8 cellular contexts compared by ENCODE assay signal in genomic region chr1:193104906-193105820, GRCh38. TPM values are rescaled to one million over a fixed set of nuclear protein-coding genes. Genes with fewer than 3 reads are reported as not detected.
DNase-seq lines count a peak whose midpoint lies in the region; ATAC-seq, FAIRE-seq and TF ChIP-seq lines count a peak whose summit lies in the region.

GLRX2 (minus strand) TSS chr1:193105414; CDS start chr1:193105382, 32 bp downstream.

- FAIRE-seq in urothelium cell line (lab: Jason Lieb, UNC): no peak

- in situ Hi-C loops in GM13977 (cut with MboI; ENCODE audit: low pct_unique_long_range_greater_than_20kb, low sequenced_read_pairs, unreplicated experiment): no loop called here

- under 1% methylated on average over 65 of the region's 73 CpGs for WGBS in prostate gland

- ATAC-seq in HG02759 (IDR thresholded peaks at IDR 0.05; ENCODE audit: unreplicated experiment): peak; percentile 93

- DNase-seq in GM13977 (ENCODE audit: low spot score): peak; percentile 95
- DNase-seq in NCI-H128 (lab: John Stamatoyannopoulos, UW; ENCODE audit: unreplicated experiment): peak; percentile 80
- DNase-seq in amniotic stem cell (lab: John Stamatoyannopoulos, UW): peak; percentile 82
- peak; percentile 89 for DNase-seq in left ventricle myocardium inferior
- DNase-seq in prostate gland (ENCODE audit: low spot score): peak; percentile 88
- peak; percentile 69 for DNase-seq in urothelium cell line (ENCODE audit: low spot score)

- H3K4me1 ChIP-seq in left ventricle myocardium inferior (peaks cover 35% of the 10 kb centered on the region), prostate gland (replicated peaks) (no peaks in the 10 kb centered on the region)

- intact Hi-C loops in T-helper 1 cell treated with Interleukin-12 subunit alpha and Interleukin-12 subunit beta and Interleukin-4 antibody, amounts not matched to agents 30 ng/mL and 1 ng/mL, for 36 hours (cut with micrococcal nuclease): loop anchor here (1.0 to 5.0 kb wide), 4 partner anchors 17 to 296 kb away; partner anchors contain the start of genes CDC73, RGS2, RO60 and UCHL5
- intact Hi-C loops in left ventricle myocardium inferior (cut with micrococcal nuclease): no loop called here
- intact Hi-C loops in prostate gland (cut with DNase I): loop anchor here (1.0 to 10.0 kb wide), 3 partner anchors 16 to 630 kb away; no protein-coding TSS in a partner anchor

- H3K9me3 ChIP-seq in left ventricle myocardium inferior (replicated peaks): no peaks in the 10 kb centered on the region
- H3K9me3 ChIP-seq in prostate gland: no peaks in the 10 kb centered on the region

- H3K27ac ChIP-seq in left ventricle myocardium inferior (replicated peaks) (peak within 1 kb of the TSS; percentile 98), prostate gland (peak within 1 kb of the TSS; percentile 89 to 92)

- peak; percentile 77 for TF ChIP-seq POLR2A in prostate gland (IDR thresholded peaks at IDR 0.05)

- H3K4me3 ChIP-seq in left ventricle myocardium inferior (peak within 1 kb of the TSS; percentile 96), prostate gland (peak within 1 kb of the TSS; percentile 90 to 94)

- TF ChIP-seq CTCF in GM13977 (IDR thresholded peaks at IDR 0.05; ENCODE audit: extremely low read depth, insufficient read depth, missing control alignments): peak; percentile 18
- peak; percentile 37 for TF ChIP-seq CTCF in left ventricle myocardium inferior (IDR thresholded peaks at IDR 0.05; ENCODE audit: borderline replicate concordance)
- peak in 1 of 4 experiments; percentile 15 for TF ChIP-seq CTCF in prostate gland (IDR thresholded peaks at IDR 0.05)

- H3K36me3 ChIP-seq in left ventricle myocardium inferior: peaks cover 7% of the 10 kb centered on the region
- no peaks in the 10 kb centered on the region for H3K36me3 ChIP-seq in prostate gland

- H3K27me3 ChIP-seq in left ventricle myocardium inferior (ENCODE audit: low read depth) (no peaks in the 10 kb centered on the region), prostate gland (replicated peaks; ENCODE audit: insufficient read depth) (no peaks in the 10 kb centered on the region)

RNA-seq across cellular contexts. Expression of gene GLRX2, which starts in this region (rescaled TPM):
- 18.5 and 19.8 TPM in 2 replicates for total RNA-seq in T-helper 1 cell treated with Interleukin-12 subunit alpha and Interleukin-12 subunit beta and Interleukin-4 antibody, amounts not matched to agents 30 ng/mL and 1 ng/mL, for 36 hours
- total RNA-seq in left ventricle myocardium inferior (31.8 TPM), prostate gland (10 to 100 TPM in 1 of 2 donors, 1 to 10 TPM in 1; 6.5 to 13.6 TPM)

Comparison
In these comparisons a context has a peak if more than half of its experiments do, and no peak if none do; other contexts are left out.
1. Peak in every context shown above with its lines: DNase-seq, ATAC-seq, H3K4me3 ChIP-seq and H3K27ac ChIP-seq.